21 cellular contexts compared by ENCODE assay signal in the genomic region with DNA sequence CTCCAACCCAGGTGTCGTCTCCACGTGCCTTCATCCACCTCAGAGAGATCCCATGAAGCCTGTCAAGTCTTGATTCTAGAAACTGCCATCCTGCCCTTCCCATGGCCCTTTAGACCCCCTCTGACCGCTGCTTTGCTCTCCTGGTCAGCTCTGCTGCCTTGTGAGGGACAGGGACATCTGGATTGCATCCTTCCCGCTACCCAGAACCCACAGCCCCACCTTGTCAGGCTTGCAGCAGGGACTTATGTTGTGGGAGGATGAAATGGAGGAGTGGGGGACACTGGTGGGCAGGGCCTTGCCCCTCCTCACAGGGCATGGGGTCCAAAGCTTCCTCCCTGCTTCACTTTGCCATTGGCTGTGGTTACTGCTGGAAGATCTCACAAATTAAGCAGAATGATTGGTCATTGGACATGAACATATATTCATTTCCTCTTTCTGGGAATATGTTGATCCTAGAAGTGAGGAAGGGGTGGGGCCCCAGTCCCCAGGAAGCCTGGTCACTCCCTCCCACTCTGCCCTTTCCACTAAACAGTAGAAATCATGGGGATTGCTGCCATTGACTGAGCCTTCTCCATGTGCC. TPM values are rescaled to one million over a fixed set of nuclear protein-coding genes. Genes with fewer than 3 reads are reported as not detected.
"Had no signal": no experiment of that assay in that cellular context is flagged by ENCODE, and none has a peak within 500 bp of the region (broad histone marks: within the 10 kb centered on the region; RNA-seq: fewer than 3 reads in every experiment).

No MANE protein-coding gene starts in this region.

- H3K27ac Mint-ChIP-seq: activated CD4-positive, alpha-beta memory T cell treated with anti-CD3 and anti-CD28 coated beads for 36 hours; activated naive CD4-positive, alpha-beta T cell treated with anti-CD3 and anti-CD28 coated beads, Interleukin-2, amount 50 U/mL, for 24 hours; brain; naive thymus-derived CD4-positive, alpha-beta T cell had no signal

- ATAC-seq: activated T-cell treated with anti-CD3 and anti-CD28 coated beads, Interleukin-2, amount 50 U/mL, for 4 hours; foreskin keratinocyte; naive thymus-derived CD4-positive, alpha-beta T cell had no signal

- H3K9me3 Mint-ChIP-seq: activated CD4-positive, alpha-beta memory T cell treated with anti-CD3 and anti-CD28 coated beads for 36 hours; activated naive CD4-positive, alpha-beta T cell treated with anti-CD3 and anti-CD28 coated beads, Interleukin-2, amount 50 U/mL, for 24 hours; activated T-cell treated with anti-CD3 and anti-CD28 coated beads, Interleukin-2, amount 50 U/mL, for 4 hours; central memory CD8-positive, alpha-beta T cell; naive thymus-derived CD4-positive, alpha-beta T cell had no signal

- H3K4me3 Mint-ChIP-seq: activated CD4-positive, alpha-beta memory T cell treated with anti-CD3 and anti-CD28 coated beads for 36 hours; activated naive CD4-positive, alpha-beta T cell treated with anti-CD3 and anti-CD28 coated beads, Interleukin-2, amount 50 U/mL, for 24 hours; activated T-cell treated with anti-CD3 and anti-CD28 coated beads, Interleukin-2, amount 50 U/mL, for 4 hours; brain; central memory CD8-positive, alpha-beta T cell had no signal

- DNase-seq: activated CD4-positive, alpha-beta memory T cell treated with anti-CD3 and anti-CD28 coated beads for 36 hours; activated effector memory CD4-positive, alpha-beta T cell treated with Interleukin-2 at 50 U/mL for 16 hours; activated T-cell treated with anti-CD3 and anti-CD28 coated beads, Interleukin-2, amount 50 U/mL, for 4 hours; amygdala; cortex of kidney; effector CD8-positive, alpha-beta T cell; foreskin keratinocyte; immature natural killer cell; naive thymus-derived CD4-positive, alpha-beta T cell; nucleus accumbens; stimulated activated CD4-positive, alpha-beta T cell treated with anti-CD3 and anti-CD28 coated beads, Interleukin-4, amount 100 ng/mL, for 24 hours; stimulated activated naive CD4-positive, alpha-beta T cell; SW 1271 had no signal

- H3K36me3 Mint-ChIP-seq: activated CD4-positive, alpha-beta memory T cell treated with anti-CD3 and anti-CD28 coated beads for 36 hours; activated naive CD4-positive, alpha-beta T cell treated with anti-CD3 and anti-CD28 coated beads, Interleukin-2, amount 50 U/mL, for 24 hours; brain; naive thymus-derived CD4-positive, alpha-beta T cell had no signal

RNA-seq across cellular contexts. Expression of a gene that starts 4.5 kb away (rescaled TPM):
- total RNA-seq: foreskin keratinocyte; lung microvascular endothelial cell; naive thymus-derived CD4-positive, alpha-beta T cell; posterior vena cava; skeletal muscle tissue; T-helper 2 cell treated with Interferon-gamma antibody and Interleukin-4, amounts not matched to agents 100 ng/mL and 5 ng/mL, for 36 hours; vagina had no signal
